Comparison of ENCODE assay signal across 9 cellular contexts in the genomic region with DNA sequence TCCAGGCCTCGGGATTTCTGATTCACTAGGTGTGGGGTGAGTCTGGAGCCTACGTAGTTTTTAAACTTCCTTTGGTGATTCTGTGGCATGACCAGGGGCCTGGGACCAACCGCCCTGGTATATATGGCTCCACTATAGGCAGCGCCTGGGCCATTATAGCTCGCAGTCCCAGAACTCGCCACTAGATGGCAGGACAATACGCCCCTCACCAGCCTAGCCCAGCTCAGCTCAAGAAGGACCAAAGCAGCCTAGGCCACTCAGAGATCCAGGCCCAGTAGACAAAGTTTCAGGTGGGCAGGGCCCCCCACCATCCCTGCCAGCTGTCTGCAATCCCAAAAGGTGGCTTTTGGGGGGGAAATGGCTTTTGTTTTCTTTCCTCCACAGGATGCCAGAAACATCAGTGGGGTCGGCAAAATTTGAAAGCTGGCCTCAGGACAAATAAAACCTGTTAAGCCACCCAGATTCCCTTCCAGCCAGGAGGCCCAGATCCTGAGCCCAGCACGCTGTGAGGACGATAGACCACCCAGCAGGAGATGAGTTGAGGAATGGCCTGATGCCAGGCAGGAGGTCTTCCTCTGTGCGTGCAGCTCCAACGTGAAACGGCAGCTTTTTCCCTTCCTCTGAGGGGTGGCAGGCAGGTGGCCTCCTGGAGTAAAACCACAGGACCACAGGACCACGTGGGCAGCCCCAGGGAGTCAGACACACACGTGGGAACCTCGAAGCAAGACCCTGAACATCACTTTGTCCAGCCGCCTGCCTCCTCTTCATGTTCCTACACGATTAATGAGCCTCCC. TPM values are rescaled to one million over a fixed set of nuclear protein-coding genes. Genes with fewer than 3 reads are reported as not detected.
DNase-seq lines count a peak whose midpoint lies in the region; ATAC-seq and TF ChIP-seq lines count a peak whose summit lies in the region.
"Had no signal": no experiment of that assay in that cellular context is flagged by ENCODE, and none has a peak within 500 bp of the region (broad histone marks: within the 10 kb centered on the region; RNA-seq: fewer than 3 reads in every experiment).

No MANE protein-coding gene starts in this region.

- intact Hi-C loops in left lung (cut with DNase I): loop anchor here in 1 of 2 donors (5.0 to 10.0 kb wide), 2 partner anchors 144 to 176 kb away; no protein-coding TSS in a partner anchor

- no peaks in the 10 kb centered on the region for H3K27me3 ChIP-seq in left lung

- ATAC-seq in HG02571 (IDR thresholded peaks at IDR 0.05; ENCODE audit: unreplicated experiment): peak; percentile 56
- ATAC-seq in central memory CD8-positive, alpha-beta T cell (replicated peaks; ENCODE audit: extremely low read depth, poor library complexity, severe bottlenecking): peak; percentile 56
- peak; percentile 99 for ATAC-seq in left lung
- no peak for ATAC-seq in HG02623 (IDR thresholded peaks at IDR 0.05; ENCODE audit: unreplicated experiment)

- H3K4me3 ChIP-seq in left lung: no peak overlapping the region

- H3K9me3 Mint-ChIP-seq in central memory CD8-positive, alpha-beta T cell: no peaks in the 10 kb centered on the region

- H3K4me1 ChIP-seq in left lung: no peaks in the 10 kb centered on the region

- DNase-seq in Caki2 (ENCODE audit: low read depth) (peak; percentile 38), NCI-H345 treated with DMSO at 0.1 percent for 48 hours (lab: John Stamatoyannopoulos, UW; ENCODE audit: unreplicated experiment) (peak; percentile 30), left lung (peak; percentile 66 to 85)
- DNase-seq in activated CD4-positive, alpha-beta T cell treated with anti-CD3 and anti-CD28 coated beads for 1 hour: peak; percentile 50
- peak; percentile 59 to 62 for DNase-seq in central memory CD8-positive, alpha-beta T cell (ENCODE audit: low spot score in 2 of 2)
- peak; percentile 33 to 70 (median 34) for DNase-seq in stimulated activated CD4-positive, alpha-beta T cell treated with anti-CD3 and anti-CD28 coated beads, TNF-alpha, amount 100 ng/mL, for 1 hour (ENCODE audit: low read depth in 3 of 3, low spot score in 1 of 3)

- H3K36me3 ChIP-seq in left lung: no peaks in the 10 kb centered on the region

- H3K36me3 Mint-ChIP-seq in central memory CD8-positive, alpha-beta T cell (ENCODE audit: insufficient read depth): no peaks in the 10 kb centered on the region
- H3K36me3 Mint-ChIP-seq: activated naive CD8-positive, alpha-beta T cell had no signal

- in situ Hi-C loops in Caki2 (cut with HindIII; ENCODE audit: low pct_unique_long_range_greater_than_20kb, low sequenced_read_pairs): no loop called here

- H3K27me3 Mint-ChIP-seq in central memory CD8-positive, alpha-beta T cell: peaks cover 21% of the 10 kb centered on the region

- peak; percentile 66 to 90 for TF ChIP-seq CTCF in left lung (IDR thresholded peaks at IDR 0.05)

- H3K4me1 Mint-ChIP-seq in central memory CD8-positive, alpha-beta T cell: no peaks in the 10 kb centered on the region

- peaks cover 0 to 3% of the 10 kb centered on the region in 2 donors for H3K9me3 ChIP-seq in left lung

- H3K27ac Mint-ChIP-seq in central memory CD8-positive, alpha-beta T cell (ENCODE audit: low read depth): no peak overlapping the region
- H3K27ac Mint-ChIP-seq: activated naive CD8-positive, alpha-beta T cell had no signal

- H3K27ac ChIP-seq in left lung: no peak overlapping the region

- H3K4me3 Mint-ChIP-seq in central memory CD8-positive, alpha-beta T cell: no peak overlapping the region
- H3K4me3 Mint-ChIP-seq: activated naive CD8-positive, alpha-beta T cell had no signal

RNA-seq across cellular contexts. Expression of a gene that starts 24.8 kb away (rescaled TPM):
- 16.6 and 21.1 TPM in 2 replicates for total RNA-seq in Caki2 (2014; rRNA removed; shearing (Covaris generic); ENCODE audit: low replicate concordance)
- total RNA-seq in left lung: 10 to 100 TPM; 17.9 TPM
